26 cellular contexts compared by ENCODE assay signal in the genomic region with DNA sequence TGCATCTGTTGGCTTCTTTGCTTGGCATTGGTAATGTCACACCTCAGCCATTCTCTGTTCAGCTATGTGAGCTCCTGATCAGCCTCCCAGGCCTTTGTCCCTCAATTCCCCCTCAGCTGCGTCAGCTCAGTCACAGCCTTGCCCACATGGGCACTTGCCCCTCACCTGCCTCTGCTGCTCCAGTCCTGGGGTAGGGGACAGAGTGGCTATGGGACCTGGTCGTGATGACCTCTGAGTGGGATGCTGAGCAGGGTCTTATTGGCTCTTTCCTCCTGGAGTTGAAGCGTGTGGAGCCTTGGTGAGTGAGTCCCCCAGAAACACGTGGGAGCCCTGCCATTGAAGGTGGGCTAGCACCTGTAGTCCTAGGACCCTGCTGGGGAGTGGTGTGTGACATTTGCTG.
"Had no signal": no experiment of that assay in that cellular context is flagged by ENCODE, and none has a peak within 500 bp of the region (broad histone marks: within the 10 kb centered on the region; RNA-seq: fewer than 3 reads in every experiment).

No MANE protein-coding gene starts in this region.

- DNase-seq: activated CD4-positive, alpha-beta memory T cell treated with anti-CD3 and anti-CD28 coated beads for 36 hours; activated CD4-positive, alpha-beta T cell treated with anti-CD3 and anti-CD28 coated beads for 36 hours; activated CD4-positive, alpha-beta T cell treated with anti-CD3 and anti-CD28 coated beads, Interleukin-2, amount 10 ng/mL, durations not matched to agents 24 days and 14 days; activated CD4-positive, CD25-positive, alpha-beta regulatory T cell; activated CD4-positive, CD25-positive, alpha-beta regulatory T cell treated with anti-CD3 and anti-CD28 coated beads, Interleukin-2, amount 50 U/mL, for 72 hours; activated CD8-positive, alpha-beta memory T cell treated with anti-CD3 and anti-CD28 coated beads, Interleukin-2, amount 10 ng/mL, durations not matched to agents 7 days and 5 days; activated CD8-positive, alpha-beta memory T cell treated with anti-CD3 and anti-CD28 coated beads, Interleukin-2, amount 50 U/mL, for 4 hours; activated CD8-positive, alpha-beta T cell treated with anti-CD3 and anti-CD28 coated beads, Interleukin-2, amount 10 ng/mL, durations not matched to agents 7 days and 5 days; activated gamma-delta T cell; activated naive CD4-positive, alpha-beta T cell; activated naive CD4-positive, alpha-beta T cell treated with anti-CD3 and anti-CD28 coated beads, Interleukin-2, amount 10 ng/mL, durations not matched to agents 7 days and 5 days; activated naive CD8-positive, alpha-beta T cell treated with anti-CD3 and anti-CD28 coated beads, Interleukin-2, amount 10 ng/mL, durations not matched to agents 7 days and 5 days; activated T-cell treated with anti-CD3 and anti-CD28 coated beads, Interleukin-2, amount 50 U/mL, for 24 hours; activated T-cell treated with anti-CD3 and anti-CD28 coated beads, Interleukin-2, amount 50 U/mL, for 72 hours; central memory CD4-positive, alpha-beta T cell; cerebellar nuclear complex; colonic mucosa; effector CD8-positive, alpha-beta T cell; esophagus squamous epithelium; foreskin melanocyte; T-helper 2 cell had no signal

- H3K9me3 ChIP-seq: ascending aorta, breast epithelium, colonic mucosa, esophagus squamous epithelium had no signal

- H3K36me3 ChIP-seq: ascending aorta, breast epithelium, cardiac muscle cell, colonic mucosa, esophagus squamous epithelium had no signal

- H3K27ac ChIP-seq: ascending aorta, breast epithelium, cardiac muscle cell, colonic mucosa, epithelial cell of prostate, esophagus squamous epithelium had no signal

- H3K4me3 ChIP-seq: ascending aorta, breast epithelium, cardiac muscle cell, colonic mucosa, esophagus squamous epithelium had no signal

- H3K27me3 ChIP-seq: ascending aorta, breast epithelium, cardiac muscle cell, colonic mucosa had no signal

- ATAC-seq: activated CD4-positive, alpha-beta T cell treated with anti-CD3 and anti-CD28 coated beads for 36 hours; activated CD8-positive, alpha-beta memory T cell treated with anti-CD3 and anti-CD28 coated beads, Interleukin-2, amount 10 ng/mL, durations not matched to agents 7 days and 5 days; activated CD8-positive, alpha-beta T cell treated with anti-CD3 and anti-CD28 coated beads, Interleukin-2, amount 10 ng/mL, durations not matched to agents 7 days and 5 days; activated naive CD4-positive, alpha-beta T cell treated with anti-CD3 and anti-CD28 coated beads, Interleukin-2, amount 50 U/mL, for 72 hours; activated T-cell treated with anti-CD3 and anti-CD28 coated beads, Interleukin-2, amount 50 U/mL, for 72 hours had no signal

- H3K4me1 ChIP-seq: ascending aorta, breast epithelium, colonic mucosa had no signal
